Comparison of ENCODE assay signal across 10 cellular contexts in the genomic region with DNA sequence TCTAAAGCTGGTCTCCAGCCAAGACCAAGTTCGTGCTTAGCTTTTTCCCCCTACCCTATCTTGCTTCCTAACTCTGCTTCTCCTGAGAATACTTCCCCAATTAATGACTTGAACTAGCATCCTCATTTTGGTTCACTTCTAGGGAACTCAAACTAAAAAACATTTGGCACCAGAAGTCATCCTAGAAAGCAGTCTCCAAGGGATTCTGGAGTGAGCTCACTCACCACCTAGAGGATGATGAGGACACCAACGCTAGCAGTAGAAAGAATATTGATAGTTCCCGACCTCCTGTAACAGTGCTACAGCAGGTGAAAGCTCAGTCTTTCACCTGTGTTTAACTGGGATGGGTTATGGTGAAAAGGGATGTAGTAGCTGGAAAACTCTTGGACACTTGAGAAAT. TPM values are rescaled to one million over a fixed set of nuclear protein-coding genes. Genes with fewer than 3 reads are reported as not detected.
DNase-seq lines count a peak whose midpoint lies in the region; ATAC-seq and TF ChIP-seq lines count a peak whose summit lies in the region.
"Had no signal": no experiment of that assay in that cellular context is flagged by ENCODE, and none has a peak within 500 bp of the region (broad histone marks: within the 10 kb centered on the region; RNA-seq: fewer than 3 reads in every experiment).

No MANE protein-coding gene starts in this region.

- H3K27ac Mint-ChIP-seq in H9 = no peak overlapping the region
- H3K27ac Mint-ChIP-seq: activated CD8-positive, alpha-beta T cell treated with anti-CD3 and anti-CD28 coated beads for 36 hours had no signal

- H2AFZ ChIP-seq in H9 (ENCODE audit: low read length) (no peak overlapping the region), PC-3 (ENCODE audit: low read length) (no peak overlapping the region)

- no peak overlapping the region for H3K56ac ChIP-seq in H9 (ENCODE audit: insufficient read length, low read depth, low read length)

- TF ChIP-seq CTCF in H9 (conservative IDR thresholded peaks at IDR 0.05) = peak; percentile 48
- peak; percentile 44; the same call in 1 of the 2 replicates for TF ChIP-seq CTCF in PC-3 (conservative IDR thresholded peaks at IDR 0.05; ENCODE audit: low read depth, low read length)
- peak; percentile 30 for TF ChIP-seq CTCF in fibroblast of villous mesenchyme (IDR thresholded peaks at IDR 0.05; ENCODE audit: insufficient read depth, low read depth, low read length)
- TF ChIP-seq CTCF in ovary (IDR thresholded peaks at IDR 0.05) = no peak

- H2BK12ac ChIP-seq in H9 (ENCODE audit: insufficient read length, low read depth, low read length) = no peak overlapping the region

- H3K9me2 ChIP-seq in PC-3 (replicated peaks; ENCODE audit: low read length) = no peaks in the 10 kb centered on the region

- no peak overlapping the region for H2BK120ac ChIP-seq in H9 (ENCODE audit: low read depth, low read length, poor library complexity, severe bottlenecking)

- no peak overlapping the region for H2BK20ac ChIP-seq in H9 (ENCODE audit: low read depth, low read length, poor library complexity, severe bottlenecking)

- no peak for TF ChIP-seq POLR2A in ovary (IDR thresholded peaks at IDR 0.05)

- no peaks in the 10 kb centered on the region for H3K4me1 ChIP-seq in H9 (ENCODE audit: insufficient read depth, low read length)
- no peaks in the 10 kb centered on the region for H3K4me1 ChIP-seq in PC-3 (ENCODE audit: insufficient read depth, low read length)
- no peaks in the 10 kb centered on the region for H3K4me1 ChIP-seq in ovary (ENCODE audit: insufficient read depth)

- WGBS in H9 (ENCODE audit: extremely low coverage, insufficient read length, low lambda C conversion rate) = no CpG with 5 or more reads among the region's 3 CpGs
- 11 to 23% (median 15%) methylated on average over 3 of the region's 3 CpGs for WGBS in ovary, 3 donors

- H3K9ac ChIP-seq in H9 (ENCODE audit: extremely low read depth, insufficient read length, low read length) (no peak overlapping the region), PC-3 (ENCODE audit: low read length) (no peak overlapping the region)

- H3K79me2 ChIP-seq in H9 (ENCODE audit: insufficient read depth, low read length) (no peaks in the 10 kb centered on the region; the same call in 1 of the 2 replicates), PC-3 (ENCODE audit: low read length) (peaks cover 4% of the 10 kb centered on the region)

- no peak overlapping the region for H3K4me3 Mint-ChIP-seq in H9
- H3K4me3 Mint-ChIP-seq: activated CD8-positive, alpha-beta T cell treated with anti-CD3 and anti-CD28 coated beads for 36 hours had no signal

- CTCF ChIA-PET in PC-3 (lab: Charles Lee) = interaction anchor here (0.6 kb wide), 2 partner anchors 71 to 74 kb away, joined by 3 to 4 read pairs; no protein-coding TSS in a partner anchor

- intact Hi-C loops in PC-3 (cut with micrococcal nuclease) (no loop called here), ovary (cut with DNase I) (no loop called here)

- no TSS peak for BruUV-seq in PC-3 (replicated peaks; lab: Mats Ljungman, UMichigan)

- H3K9me3 ChIP-seq in H9 (ENCODE audit: control insufficient read depth, low read depth, low read length) = no peaks in the 10 kb centered on the region
- H3K9me3 ChIP-seq in PC-3 (ENCODE audit: low read length) = no peaks in the 10 kb centered on the region
- H3K9me3 ChIP-seq in ovary = no peaks in the 10 kb centered on the region

- H2BK5ac ChIP-seq in H9 (ENCODE audit: insufficient read length, low read length) = no peak overlapping the region

- H2AK5ac ChIP-seq in H9 (ENCODE audit: insufficient read length, low read length) = no peak overlapping the region

- no peaks in the 10 kb centered on the region for H3K36me3 ChIP-seq in PC-3 (ENCODE audit: low read depth, low read length)
- H3K36me3 ChIP-seq in ovary = no peaks in the 10 kb centered on the region

- no peak overlapping the region for H4K5ac ChIP-seq in H9 (ENCODE audit: insufficient read length, low read depth, low read length)

- H3K4me1 Mint-ChIP-seq in H9 = peaks cover 0 to 5% of the 10 kb centered on the region in 2 experiments; a peak in 1 of 4 replicates

- peak; percentile 27; the same call in 1 of the 2 replicates for ATAC-seq in PC-3
- ATAC-seq in GM19351 (IDR thresholded peaks at IDR 0.05; ENCODE audit: unreplicated experiment) = no peak
- ATAC-seq in GM18907 (IDR thresholded peaks at IDR 0.05; ENCODE audit: unreplicated experiment) = no peak
- ATAC-seq: activated CD8-positive, alpha-beta T cell treated with anti-CD3 and anti-CD28 coated beads for 36 hours had no signal

- H3K79me1 ChIP-seq in H9 (ENCODE audit: insufficient read depth, low read depth, low read length, poor library complexity, severe bottlenecking) = no peaks in the 10 kb centered on the region

- peaks cover 37% of the 10 kb centered on the region for H3K27me3 Mint-ChIP-seq in H9 (ENCODE audit: low read depth)

- POLR2A ChIA-PET in PC-3 (lab: Charles Lee; ENCODE audit: unreplicated experiment) = no interaction called here

- H3K4me3 ChIP-seq in PC-3 (ENCODE audit: low read length) (no peak overlapping the region), fibroblast of villous mesenchyme (ENCODE audit: low read depth, low read length) (no peak overlapping the region), ovary (no peak overlapping the region)

- no peak overlapping the region for H3T11ph ChIP-seq in H9 (ENCODE audit: low read length)

- no peak overlapping the region for H3K4me2 ChIP-seq in H9 (ENCODE audit: insufficient read depth, insufficient read length, low read length)
- no peak overlapping the region for H3K4me2 ChIP-seq in PC-3 (ENCODE audit: low read length)

- H3K4ac ChIP-seq in H9 (ENCODE audit: low read depth, low read length) = no peak overlapping the region

- DNase-seq in AG08396 (ENCODE audit: low spot score) = peak; percentile 17
- DNase-seq in H9 = no peak
- peak; percentile 34 for DNase-seq in PC-3
- no peak for DNase-seq in fibroblast of villous mesenchyme (ENCODE audit: low read depth)
- DNase-seq in ovary = no peak
- DNase-seq in NCI-H345 treated with DMSO at 0.1 percent for 48 hours (lab: John Stamatoyannopoulos, UW; ENCODE audit: unreplicated experiment) = no peak
- DNase-seq: activated CD8-positive, alpha-beta T cell treated with anti-CD3 and anti-CD28 coated beads for 36 hours; NCI-H1092 had no signal

- no peaks in the 10 kb centered on the region for H3F3A ChIP-seq in PC-3 (ENCODE audit: low read length, unreplicated experiment)

- no peaks in the 10 kb centered on the region; the same call in 1 of the 2 replicates for H3K27me3 ChIP-seq in H9 (ENCODE audit: insufficient read depth, low read length)
- H3K27me3 ChIP-seq in PC-3 (ENCODE audit: low read length) = 0 out of 2 replicates have a peak, but pooled peaks cover 5% of the 10 kb centered on the region
- no peaks in the 10 kb centered on the region for H3K27me3 ChIP-seq in ovary

- H3K27ac ChIP-seq in H9 (ENCODE audit: insufficient read length, low read depth, low read length) (no peak overlapping the region), PC-3 (ENCODE audit: low read length) (no peak overlapping the region), ovary (no peak overlapping the region)

- no peak overlapping the region for H3K18ac ChIP-seq in H9 (ENCODE audit: insufficient read length, low read depth, low read length)

- H3K36me3 Mint-ChIP-seq in H9 (ENCODE audit: insufficient read depth in 1 of 3, low read depth in 3 of 3) = peaks cover 3% of the 10 kb centered on the region in 3 experiments; a peak in 6 of 7 replicates

- no peak overlapping the region for H3K14ac ChIP-seq in H9 (ENCODE audit: insufficient read depth, low read length)

- no peak for TF ChIP-seq EP300 in ovary (IDR thresholded peaks at IDR 0.05)

- no peak overlapping the region for H3K23ac ChIP-seq in H9 (ENCODE audit: insufficient read length, low read depth, low read length)

- H2BK15ac ChIP-seq in H9 (ENCODE audit: low read depth, low read length) = no peak overlapping the region

- peaks cover 3% of the 10 kb centered on the region in 2 experiments; a peak in 4 of 5 replicates for H3K9me3 Mint-ChIP-seq in H9
- H3K9me3 Mint-ChIP-seq: activated CD8-positive, alpha-beta T cell treated with anti-CD3 and anti-CD28 coated beads for 36 hours had no signal

- H4K91ac ChIP-seq in H9 (ENCODE audit: insufficient read length, low read depth, low read length) = no peak overlapping the region

- H4K8ac ChIP-seq in H9 (replicated peaks; ENCODE audit: insufficient read length, low read depth, low read length) = no peak overlapping the region

- H3K23me2 ChIP-seq in H9 (ENCODE audit: insufficient read length, low read depth, low read length, poor library complexity, severe bottlenecking) = peaks cover 2% of the 10 kb centered on the region

- H4K20me1 ChIP-seq in H9 (ENCODE audit: control insufficient read depth, insufficient read depth, insufficient read length) = no peaks in the 10 kb centered on the region
- H4K20me1 ChIP-seq in PC-3 (ENCODE audit: low read length) = no peaks in the 10 kb centered on the region

RNA-seq across cellular contexts. Expression of a gene that starts 4.7 kb away (rescaled TPM):
- total RNA-seq in H9 (2021) (86.0 and 93.1 TPM in 2 replicates), PC-3 (2014; rRNA removed) (61.2 and 88.7 TPM in 2 replicates), fibroblast of villous mesenchyme (20.6 and 21.2 TPM in 2 replicates), ovary (10 to 100 TPM; 16.7 to 39.8 (median 36.9) TPM)
- polyA plus RNA-seq in ovary = 10 to 100 TPM; 32.0 to 88.7 TPM

Comparison
In these comparisons a context has a peak if more than half of its experiments do, and no peak if none do; other contexts are left out.
1. DNase-seq: peak in AG08396 (single experiment) and PC-3 (single experiment); none in H9 (single experiment), fibroblast of villous mesenchyme (single experiment), ovary (0 of 5) and NCI-H345 treated with DMSO at 0.1 percent for 48 hours (single experiment).
2. CTCF ChIP-seq: peak in H9 (single experiment), PC-3 (single experiment) and fibroblast of villous mesenchyme (single experiment); none in ovary (0 of 3).